Comparison of ENCODE assay signal across 8 cellular contexts in the genomic region with DNA sequence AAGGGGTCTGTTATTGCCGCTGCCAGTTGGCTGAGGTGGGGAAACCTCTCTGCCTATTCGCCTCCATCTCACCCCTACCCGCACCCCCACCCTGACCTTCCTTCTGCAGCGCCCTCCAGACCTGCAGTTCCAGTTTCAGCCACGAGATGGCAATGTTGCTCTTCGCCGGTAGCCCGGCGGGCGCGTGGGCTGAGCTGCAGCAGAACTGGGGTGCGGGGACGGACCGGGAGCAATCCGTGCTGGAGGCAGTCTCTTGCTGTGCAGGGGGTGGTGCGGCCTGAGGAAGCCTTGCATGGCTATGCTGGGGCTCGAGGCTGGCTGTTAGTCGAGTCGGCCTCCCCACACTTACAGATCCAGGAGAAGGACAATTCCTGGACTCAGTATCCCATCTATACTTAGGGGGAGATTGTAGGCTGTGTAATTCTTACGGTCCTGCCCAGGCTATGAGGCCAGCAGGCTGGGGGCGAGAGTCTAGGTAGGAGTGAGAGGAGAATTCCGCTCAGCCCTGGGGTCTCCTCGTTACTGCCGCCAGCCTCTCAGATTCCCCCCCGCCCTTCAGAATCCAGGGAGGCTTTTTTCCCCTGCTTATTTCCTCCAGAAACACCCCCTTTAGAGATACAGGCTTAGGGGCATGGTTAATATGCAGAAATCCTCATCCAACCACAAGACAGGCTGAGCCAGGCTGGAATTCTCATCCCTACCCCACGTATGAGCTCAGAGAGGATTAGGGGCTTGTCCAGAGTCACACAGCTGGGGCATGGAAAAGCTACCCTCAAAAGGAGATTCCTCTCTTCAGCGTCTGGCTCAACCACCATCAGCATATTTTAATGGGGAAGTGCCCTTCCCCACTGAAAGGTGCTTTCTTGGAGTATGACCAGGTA. TPM values are rescaled to one million over a fixed set of nuclear protein-coding genes. Genes with fewer than 3 reads are reported as not detected.
DNase-seq lines count a peak whose midpoint lies in the region; ATAC-seq and TF ChIP-seq lines count a peak whose summit lies in the region.

No MANE protein-coding gene starts in this region.

- TF ChIP-seq CTCF in lung (IDR thresholded peaks at IDR 0.05; ENCODE audit: control extremely low read depth, extremely low read depth): peak; percentile 98

- no peak overlapping the region for H3K4me3 ChIP-seq in lung

- H3K27me3 ChIP-seq in lung (ENCODE audit: control insufficient read depth, insufficient read depth): peaks cover 10% of the 10 kb centered on the region

- H3K4me1 ChIP-seq in lung (ENCODE audit: control insufficient read depth in 2 of 2, insufficient read depth in 2 of 2, low read length in 2 of 2): peaks cover 0 to 2% of the 10 kb centered on the region in 2 donors

- no peak overlapping the region for H3K27ac ChIP-seq in lung (ENCODE audit: low read depth in 1 of 2, low read length in 1 of 2)

- DNase-seq in AG08396 (ENCODE audit: low spot score) (peak; percentile 92), NCI-H2227 treated with DMSO at 0.1 percent for 48 hours (lab: John Stamatoyannopoulos, UW) (peak; percentile 73), dermis blood vessel endothelial cell (peak; percentile 84), lung (ENCODE audit: low spot score) (peak; percentile 74)
- peak; percentile 88 for DNase-seq in activated CD4-positive, alpha-beta T cell treated with anti-CD3 and anti-CD28 coated beads for 48 hours
- DNase-seq in stimulated activated CD8-positive, alpha-beta memory T cell treated with anti-CD3 and anti-CD28 coated beads, Interleukin-12 subunit alpha, Interleukin-12 subunit beta, amount 100 ng/mL, for 24 hours (ENCODE audit: extremely low read depth): peak; percentile 42

- no peaks in the 10 kb centered on the region for H3K36me3 ChIP-seq in lung (ENCODE audit: control insufficient read depth in 2 of 2, insufficient read depth in 2 of 2, low read length in 2 of 2)

- ATAC-seq in GM18511 (IDR thresholded peaks at IDR 0.05; ENCODE audit: unreplicated experiment): peak; percentile 77
- peak; percentile 61 for ATAC-seq in HG03066 (IDR thresholded peaks at IDR 0.05; ENCODE audit: low read depth, unreplicated experiment)
- ATAC-seq in lung (ENCODE audit: insufficient read depth, low FRiP score): peak; percentile 75

- WGBS in lung, 2 donors: 4 to 5% methylated on average over 27 of the region's 27 CpGs

- H3K9me3 ChIP-seq in lung (ENCODE audit: control insufficient read depth in 2 of 2, insufficient read depth in 1 of 2, low read length in 1 of 2): no peaks in the 10 kb centered on the region

RNA-seq across cellular contexts. Expression of a gene that starts 2.8 kb away (rescaled TPM):
- total RNA-seq in dermis blood vessel endothelial cell: under 0.01 and 0.17 TPM in 2 replicates
- under 1 TPM; 0.06 to 0.17 TPM for total RNA-seq in lung
- under 1 TPM; 0.01 to 0.04 TPM for polyA plus RNA-seq in lung

Comparison
In these comparisons a context has a peak if more than half of its experiments do, and no peak if none do; other contexts are left out.
1. DNase-seq: peak in every context shown above with its lines; median percentile 92 in AG08396; 88 in activated CD4-positive, alpha-beta T cell treated with anti-CD3 and anti-CD28 coated beads for 48 hours; 84 in dermis blood vessel endothelial cell; 74 in lung; 73 in NCI-H2227 treated with DMSO at 0.1 percent for 48 hours; 42 in stimulated activated CD8-positive, alpha-beta memory T cell treated with anti-CD3 and anti-CD28 coated beads, Interleukin-12 subunit alpha, Interleukin-12 subunit beta, amount 100 ng/mL, for 24 hours.